Comparison of ENCODE assay signal across 27 cellular contexts in the genomic region with DNA sequence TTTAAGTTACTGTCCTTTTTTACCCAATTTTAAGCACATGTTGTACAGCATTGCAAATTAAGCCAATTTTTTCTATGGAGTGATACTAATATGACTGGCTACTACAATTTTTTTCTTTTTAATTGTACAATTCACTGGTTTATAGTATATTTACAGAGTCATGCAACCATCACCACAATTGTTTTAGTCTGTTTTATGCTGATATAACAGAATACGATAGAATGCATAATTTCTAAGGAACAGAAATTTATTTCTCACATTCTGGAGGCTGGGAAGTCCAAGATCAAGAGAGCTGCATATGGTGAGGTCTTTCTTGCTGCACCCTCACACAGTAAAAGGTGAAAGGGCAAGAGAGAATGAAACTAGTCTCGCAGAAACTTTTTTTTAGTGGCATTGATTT.
"Had no signal": no experiment of that assay in that cellular context is flagged by ENCODE, and none has a peak within 500 bp of the region (broad histone marks: within the 10 kb centered on the region; RNA-seq: fewer than 3 reads in every experiment).

No MANE protein-coding gene starts in this region.

- H3K4me3 ChIP-seq: stomach, suprapubic skin, testis, thoracic aorta, thyroid gland, tibial artery, tibial nerve, transverse colon, upper lobe of left lung, upper lobe of right lung, uterus, vagina had no signal

- H3K9me3 ChIP-seq: stomach, suprapubic skin, testis, thoracic aorta, thyroid gland, tibial artery, tibial nerve, transverse colon, upper lobe of right lung, uterus, vagina had no signal

- ATAC-seq: stimulated activated effector memory CD8-positive, alpha-beta T cell treated with anti-CD3 and anti-CD28 coated beads, Interleukin-12 subunit alpha, Interleukin-12 subunit beta, amount 100 ng/mL, for 72 hours; stimulated activated memory B cell treated with anti-CD40 and anti-IgM and Interleukin-4, amounts not matched to agents 10 μg/mL and 1 μg/mL and 100 μg/mL, for 72 hours; stimulated activated naive B cell treated with anti-CD40 and anti-IgM and Interleukin-4, amounts not matched to agents 10 μg/mL and 1 μg/mL and 100 μg/mL, for 72 hours; stimulated activated naive CD8-positive, alpha-beta T cell treated with anti-CD3 and anti-CD28 coated beads, Interleukin-15, amount 100 ng/mL, for 72 hours; stimulated activated naive CD8-positive, alpha-beta T cell treated with anti-CD3 and anti-CD28 coated beads, Interleukin-15, Interleukin-2, amounts not matched to agents 100 U/mL and 50 U/mL, for 24 hours; upper lobe of right lung had no signal

- H3K27ac ChIP-seq: stomach, suprapubic skin, testis, thoracic aorta, thyroid gland, tibial artery, tibial nerve, transverse colon, upper lobe of left lung, upper lobe of right lung, uterus, vagina had no signal

- H3K4me1 ChIP-seq: stomach, suprapubic skin, testis, thyroid gland, tibial artery, tibial nerve, transverse colon, upper lobe of left lung, upper lobe of right lung, uterus, vagina had no signal

- H3K27me3 ChIP-seq: stomach, suprapubic skin, testis, thyroid gland, tibial artery, tibial nerve, transverse colon, upper lobe of left lung, upper lobe of right lung, uterus, vagina had no signal

- FAIRE-seq: urothelium cell line had no signal

- DNase-seq: stimulated activated CD4-positive, alpha-beta T cell treated with anti-CD3 and anti-CD28 coated beads, Interleukin-2, amount 100 ng/mL, for 48 hours; stimulated activated CD4-positive, alpha-beta T cell treated with anti-CD3 and anti-CD28 coated beads, Interleukin-4, amount 100 ng/mL, for 1 hour; stimulated activated CD4-positive, alpha-beta T cell treated with anti-CD3 and anti-CD28 coated beads, Interleukin-4, amount 100 ng/mL, for 24 hours; stimulated activated CD4-positive, alpha-beta T cell treated with anti-CD3 and anti-CD28 coated beads, Interleukin-4, amount 100 ng/mL, for 4 hours; stimulated activated CD8-positive, alpha-beta memory T cell treated with anti-CD3 and anti-CD28 coated beads, Interleukin-4, amount 100 ng/mL, for 48 hours; stimulated activated naive B cell treated with anti-CD40 and anti-IgM and Interleukin-4, amounts not matched to agents 10 μg/mL and 1 μg/mL and 100 μg/mL, for 72 hours; stimulated activated naive CD4-positive, alpha-beta T cell; stimulated activated naive CD4-positive, alpha-beta T cell treated with Interleukin-2 at 50 U/mL for 16 hours; stimulated activated naive CD8-positive, alpha-beta T cell treated with anti-CD3 and anti-CD28 coated beads, Interleukin-15, amount 100 ng/mL, for 72 hours; stimulated activated naive CD8-positive, alpha-beta T cell treated with anti-CD3 and anti-CD28 coated beads, Interleukin-15, Interleukin-2, amounts not matched to agents 100 U/mL and 50 U/mL, for 24 hours; stomach; substantia nigra; testis; thyroid gland; tibial artery; transverse colon; trophoblast cell; upper lobe of left lung; upper lobe of right lung; uterus had no signal

- H3K36me3 ChIP-seq: stomach, suprapubic skin, thoracic aorta, thyroid gland, tibial artery, tibial nerve, transverse colon, upper lobe of left lung, upper lobe of right lung, uterus, vagina had no signal
